ENCODE assay signal across 1 cellular context in genomic region chr6:6886160-6886885, GRCh38.
TF ChIP-seq lines count a peak whose summit lies in the region.

No MANE protein-coding gene starts in this region.

TF ChIP-seq in K562, 482 proteins besides CTCF, POLR2A, EP300 and RAD21 (continued from another document and continues in another):
- no peak for TF ChIP-seq ZNF655 (CRISPR knock-in tag; IDR thresholded peaks at IDR 0.05)
- no peak for TF ChIP-seq ZZZ3 (IDR thresholded peaks at IDR 0.05)
- TF ChIP-seq RBM17 (IDR thresholded peaks at IDR 0.05; ENCODE audit: borderline replicate concordance, low read depth, low read length), result no peak
- no peak for TF ChIP-seq RBM22 (IDR thresholded peaks at IDR 0.05; ENCODE audit: low read depth, low read length, poor library complexity, severe bottlenecking)
- TF ChIP-seq ZFPM2 (CRISPR knock-in tag; IDR thresholded peaks at IDR 0.05), result no peak
- TF ChIP-seq PRDM10 (IDR thresholded peaks at IDR 0.05; ENCODE audit: partially characterized antibody), result peak; percentile 26
- peak; percentile 34 to 76; a peak in 2 of 4 replicates for TF ChIP-seq TRIM24 (IDR thresholded peaks at IDR 0.05)
- no peak for TF ChIP-seq MBD1 (CRISPR knock-in tag; IDR thresholded peaks at IDR 0.05)
- no peak for TF ChIP-seq ETS2 (tag; IDR thresholded peaks at IDR 0.05; ENCODE audit: borderline replicate concordance, poor library complexity, severe bottlenecking)
- no peak for TF ChIP-seq JUN (IDR thresholded peaks at IDR 0.05; ENCODE audit: borderline replicate concordance, low read depth, low read length)
- peak; percentile 68; the same call in 1 of the 2 replicates for TF ChIP-seq JUN (CRISPR knock-in tag; IDR thresholded peaks at IDR 0.05; ENCODE audit: borderline replicate concordance)
- peak; percentile 93; the same call in 1 of the 2 replicates for TF ChIP-seq ATF6 (CRISPR knock-in tag; IDR thresholded peaks at IDR 0.05)
- no peak for TF ChIP-seq TCF15 (CRISPR knock-in tag; IDR thresholded peaks at IDR 0.05)
- TF ChIP-seq PTTG1 (tag; IDR thresholded peaks at IDR 0.05; ENCODE audit: low read depth), result no peak
- no peak; the same call in 1 of the 2 replicates for TF ChIP-seq RB1 (IDR thresholded peaks at IDR 0.05; ENCODE audit: low read depth)
- TF ChIP-seq PTBP1 (IDR thresholded peaks at IDR 0.05; ENCODE audit: low read depth, low read length), result no peak
- no peak for TF ChIP-seq GABPB2 (CRISPR knock-in tag; conservative IDR thresholded peaks at IDR 0.05)
- no peak for TF ChIP-seq MBD2 (IDR thresholded peaks at IDR 0.05; ENCODE audit: borderline replicate concordance, low read depth)
- no peak for TF ChIP-seq HDAC6 (IDR thresholded peaks at IDR 0.05; ENCODE audit: low read depth, low read length)
- no peak for TF ChIP-seq KAT7 (CRISPR knock-in tag; IDR thresholded peaks at IDR 0.05; ENCODE audit: borderline replicate concordance)
- no peak for TF ChIP-seq ZNF318 (IDR thresholded peaks at IDR 0.05; ENCODE audit: borderline replicate concordance in 1 of 2, low read depth in 1 of 2)
- no peak for TF ChIP-seq NCOA2 (IDR thresholded peaks at IDR 0.05; ENCODE audit: partially characterized antibody in 2 of 2)
- no peak for TF ChIP-seq POLR2B (IDR thresholded peaks at IDR 0.05; ENCODE audit: low read depth, partially characterized antibody)
- TF ChIP-seq HNRNPLL (IDR thresholded peaks at IDR 0.05; ENCODE audit: low read depth, low read length, poor library complexity, severe bottlenecking), result no peak
- TF ChIP-seq CEBPG (CRISPR knock-in tag; IDR thresholded peaks at IDR 0.05), result no peak
- no peak for TF ChIP-seq CEBPG (tag; conservative IDR thresholded peaks at IDR 0.05 in 1 of 2, IDR thresholded peaks at IDR 0.05 in 1 of 2)
- no peak for TF ChIP-seq ZNF253 (CRISPR knock-in tag; conservative IDR thresholded peaks at IDR 0.05)
- TF ChIP-seq SRSF7 (optimal IDR thresholded peaks at IDR 0.05; ENCODE audit: low read depth, low read length), result no peak
- no peak for TF ChIP-seq HNRNPK (IDR thresholded peaks at IDR 0.05; ENCODE audit: low read depth, low read length, poor library complexity, severe bottlenecking)
- TF ChIP-seq SRSF1 (IDR thresholded peaks at IDR 0.05; ENCODE audit: low read depth, low read length), result no peak
- TF ChIP-seq ZNF695 (CRISPR knock-in tag; IDR thresholded peaks at IDR 0.05), result no peak
- no peak for TF ChIP-seq ARID3A (IDR thresholded peaks at IDR 0.05; ENCODE audit: borderline replicate concordance, low read depth, low read length)
- TF ChIP-seq ZNF717 (CRISPR knock-in tag; IDR thresholded peaks at IDR 0.05), result no peak
- no peak for TF ChIP-seq ZNF449 (CRISPR knock-in tag; IDR thresholded peaks at IDR 0.05)
- peak; percentile 85 for TF ChIP-seq MEIS2 (IDR thresholded peaks at IDR 0.05; ENCODE audit: partially characterized antibody)
- TF ChIP-seq TEAD2 (tag; IDR thresholded peaks at IDR 0.05), result 0 out of 2 replicates have a peak, but pooled peaks have one; percentile 14
- TF ChIP-seq MED1 (CRISPR knock-in tag; IDR thresholded peaks at IDR 0.05; ENCODE audit: borderline replicate concordance), result no peak
- no peak for TF ChIP-seq HMBOX1 (IDR thresholded peaks at IDR 0.05)
- TF ChIP-seq MCM3 (IDR thresholded peaks at IDR 0.05), result no peak
